1 cellular context compared by ENCODE assay signal in the genomic region with DNA sequence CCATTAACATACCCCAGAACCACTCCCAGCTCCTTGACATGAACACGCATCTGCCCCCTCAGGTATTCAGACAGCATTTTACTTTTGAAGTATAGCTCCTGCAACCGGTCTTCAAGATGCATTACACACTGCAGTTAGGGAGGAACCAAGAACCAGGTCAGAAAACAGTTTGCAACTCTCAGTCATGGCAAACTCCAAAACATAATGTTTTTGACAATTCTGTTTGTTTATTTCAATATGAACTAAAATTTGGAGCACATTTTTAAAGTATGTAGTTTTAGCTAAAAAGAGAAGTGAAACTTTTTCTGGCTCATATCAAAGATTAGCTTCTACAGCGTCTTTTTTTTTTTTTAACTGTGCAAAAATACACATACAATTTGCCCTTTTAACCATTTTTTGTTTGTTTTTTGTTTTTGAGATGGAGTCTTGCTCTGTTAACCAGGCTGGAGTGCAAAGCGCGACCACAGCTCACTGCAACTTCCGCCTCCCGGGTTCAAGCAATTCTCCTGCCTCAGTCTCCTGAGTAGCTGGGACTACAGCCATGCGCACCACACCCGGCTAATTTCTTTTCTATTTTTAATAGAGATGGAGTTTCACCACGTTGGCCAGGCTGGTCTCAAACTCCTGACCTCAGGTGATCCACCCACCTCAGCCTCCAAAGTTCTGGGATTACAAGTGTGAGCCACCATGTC.
TF ChIP-seq lines count a peak whose summit lies in the region.

No MANE protein-coding gene starts in this region.

TF ChIP-seq in K562, 482 proteins besides CTCF, POLR2A, EP300 and RAD21 (continued from another document):
- TF ChIP-seq, protein P1, sequence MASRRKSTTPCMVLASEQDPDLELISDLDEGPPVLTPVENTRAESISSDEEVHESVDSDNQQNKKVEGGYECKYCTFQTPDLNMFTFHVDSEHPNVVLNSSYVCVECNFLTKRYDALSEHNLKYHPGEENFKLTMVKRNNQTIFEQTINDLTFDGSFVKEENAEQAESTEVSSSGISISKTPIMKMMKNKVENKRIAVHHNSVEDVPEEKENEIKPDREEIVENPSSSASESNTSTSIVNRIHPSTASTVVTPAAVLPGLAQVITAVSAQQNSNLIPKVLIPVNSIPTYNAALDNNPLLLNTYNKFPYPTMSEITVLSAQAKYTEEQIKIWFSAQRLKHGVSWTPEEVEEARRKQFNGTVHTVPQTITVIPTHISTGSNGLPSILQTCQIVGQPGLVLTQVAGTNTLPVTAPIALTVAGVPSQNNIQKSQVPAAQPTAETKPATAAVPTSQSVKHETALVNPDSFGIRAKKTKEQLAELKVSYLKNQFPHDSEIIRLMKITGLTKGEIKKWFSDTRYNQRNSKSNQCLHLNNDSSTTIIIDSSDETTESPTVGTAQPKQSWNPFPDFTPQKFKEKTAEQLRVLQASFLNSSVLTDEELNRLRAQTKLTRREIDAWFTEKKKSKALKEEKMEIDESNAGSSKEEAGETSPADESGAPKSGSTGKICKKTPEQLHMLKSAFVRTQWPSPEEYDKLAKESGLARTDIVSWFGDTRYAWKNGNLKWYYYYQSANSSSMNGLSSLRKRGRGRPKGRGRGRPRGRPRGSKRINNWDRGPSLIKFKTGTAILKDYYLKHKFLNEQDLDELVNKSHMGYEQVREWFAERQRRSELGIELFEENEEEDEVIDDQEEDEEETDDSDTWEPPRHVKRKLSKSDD (conservative IDR thresholded peaks at IDR 0.05; ENCODE audit: low read length), result no peak
- no peak for TF ChIP-seq ZNF445 (CRISPR knock-in tag; IDR thresholded peaks at IDR 0.05; ENCODE audit: low read depth)
- TF ChIP-seq LCOR (CRISPR knock-in tag; IDR thresholded peaks at IDR 0.05), result no peak
- no peak for TF ChIP-seq SNRNP70 (optimal IDR thresholded peaks at IDR 0.05; ENCODE audit: low read depth, low read length)
- no peak for TF ChIP-seq RBBP5 (IDR thresholded peaks at IDR 0.05; ENCODE audit: borderline replicate concordance, insufficient read depth, low read length, poor library complexity, severe bottlenecking)
- TF ChIP-seq ZNF354B (CRISPR knock-in tag; IDR thresholded peaks at IDR 0.05), result no peak
